In genomic region chrX:64427787-64428186, GRCh38 we compare ENCODE assay signal across 11 cellular contexts. TPM values are rescaled to one million over a fixed set of nuclear protein-coding genes. Genes with fewer than 3 reads are reported as not detected.
DNase-seq lines count a peak whose midpoint lies in the region; ATAC-seq and TF ChIP-seq lines count a peak whose summit lies in the region.
"Had no signal": no experiment of that assay in that cellular context is flagged by ENCODE, and none has a peak within 500 bp of the region (broad histone marks: within the 10 kb centered on the region; RNA-seq: fewer than 3 reads in every experiment).

No MANE protein-coding gene starts in this region.

- DNase-seq in activated CD8-positive, alpha-beta memory T cell treated with anti-CD3 and anti-CD28 coated beads, Interleukin-2, amount 10 ng/mL, durations not matched to agents 7 days and 5 days = peak; percentile 41
- DNase-seq in activated CD8-positive, alpha-beta memory T cell treated with anti-CD3 and anti-CD28 coated beads, Interleukin-2, amount 50 U/mL, for 48 hours = no peak
- DNase-seq in psoas muscle = no peak
- DNase-seq in breast epithelium (ENCODE audit: low spot score in 2 of 2) = no peak
- no peak for DNase-seq in mesenteric fat pad (ENCODE audit: low spot score)
- DNase-seq: EL, left lung had no signal

- H3K4me3 Mint-ChIP-seq in activated CD8-positive, alpha-beta memory T cell treated with anti-CD3 and anti-CD28 coated beads, Interleukin-2, amount 10 ng/mL, durations not matched to agents 7 days and 5 days = no peak overlapping the region
- no peak overlapping the region for H3K4me3 Mint-ChIP-seq in stimulated activated memory B cell treated with anti-CD40 and anti-IgM and Interleukin-4, amounts not matched to agents 10 μg/mL and 1 μg/mL and 100 μg/mL, for 72 hours

- intact Hi-C loops in psoas muscle (cut with DNase I) (no loop called here), breast epithelium (cut with DNase I; ENCODE audit: low total_unique reads) (no loop called here)

- H3K4me3 ChIP-seq in psoas muscle (no peak overlapping the region), breast epithelium (no peak overlapping the region)
- H3K4me3 ChIP-seq: A549, left lung had no signal

- H3K36me3 Mint-ChIP-seq in activated CD8-positive, alpha-beta memory T cell treated with anti-CD3 and anti-CD28 coated beads, Interleukin-2, amount 10 ng/mL, durations not matched to agents 7 days and 5 days = no peaks in the 10 kb centered on the region
- H3K36me3 Mint-ChIP-seq in stimulated activated memory B cell treated with anti-CD40 and anti-IgM and Interleukin-4, amounts not matched to agents 10 μg/mL and 1 μg/mL and 100 μg/mL, for 72 hours = no peaks in the 10 kb centered on the region

- peaks cover 0 to 10% (median 0%) of the 10 kb centered on the region in 3 donors for H3K27me3 ChIP-seq in psoas muscle (ENCODE audit: insufficient read depth in 3 of 3, low read length in 2 of 3)
- peaks cover 0 to 6% of the 10 kb centered on the region in 2 donors for H3K27me3 ChIP-seq in breast epithelium
- H3K27me3 ChIP-seq: left lung had no signal

- no peaks in the 10 kb centered on the region for H3K27me3 Mint-ChIP-seq in activated CD8-positive, alpha-beta memory T cell treated with anti-CD3 and anti-CD28 coated beads, Interleukin-2, amount 10 ng/mL, durations not matched to agents 7 days and 5 days
- no peaks in the 10 kb centered on the region for H3K27me3 Mint-ChIP-seq in stimulated activated memory B cell treated with anti-CD40 and anti-IgM and Interleukin-4, amounts not matched to agents 10 μg/mL and 1 μg/mL and 100 μg/mL, for 72 hours

- no peak overlapping the region for H3K27ac ChIP-seq in psoas muscle
- H3K27ac ChIP-seq in breast epithelium = no peak overlapping the region
- H3K27ac ChIP-seq: A549, left lung had no signal

- CTCF ChIA-PET in activated CD8-positive, alpha-beta memory T cell treated with anti-CD3 and anti-CD28 coated beads, Interleukin-2, amount 10 ng/mL, durations not matched to agents 7 days and 5 days (lab: Charles Lee) = no interaction called here

- ATAC-seq in activated CD8-positive, alpha-beta memory T cell treated with anti-CD3 and anti-CD28 coated beads, Interleukin-2, amount 10 ng/mL, durations not matched to agents 7 days and 5 days = peak; percentile 47
- ATAC-seq in GM21786 (IDR thresholded peaks at IDR 0.05; ENCODE audit: unreplicated experiment) (peak; percentile 90), HG03280 (IDR thresholded peaks at IDR 0.05; ENCODE audit: unreplicated experiment) (peak; percentile 89), psoas muscle (no peak)
- ATAC-seq in stimulated activated memory B cell treated with anti-CD40 and anti-IgM and Interleukin-4, amounts not matched to agents 10 μg/mL and 1 μg/mL and 100 μg/mL, for 72 hours = peak; percentile 88
- ATAC-seq: A549, left lung had no signal

- no peaks in the 10 kb centered on the region for H3K9me3 ChIP-seq in psoas muscle
- peaks cover 0 to 4% of the 10 kb centered on the region in 2 donors for H3K9me3 ChIP-seq in breast epithelium
- H3K9me3 ChIP-seq: A549 had no signal

- H3K36me3 ChIP-seq in psoas muscle (ENCODE audit: insufficient read depth in 1 of 2, low read depth in 1 of 2) (no peaks in the 10 kb centered on the region), breast epithelium (no peaks in the 10 kb centered on the region)
- H3K36me3 ChIP-seq: left lung had no signal

- no peak for TF ChIP-seq POLR2A in breast epithelium (IDR thresholded peaks at IDR 0.05)

- 23 to 51% (median 38%) methylated on average over 2 of the region's 2 CpGs for WGBS in psoas muscle, 3 donors

- H3K9me3 Mint-ChIP-seq in activated CD8-positive, alpha-beta memory T cell treated with anti-CD3 and anti-CD28 coated beads, Interleukin-2, amount 10 ng/mL, durations not matched to agents 7 days and 5 days (ENCODE audit: low read depth) = no peaks in the 10 kb centered on the region
- H3K9me3 Mint-ChIP-seq in stimulated activated memory B cell treated with anti-CD40 and anti-IgM and Interleukin-4, amounts not matched to agents 10 μg/mL and 1 μg/mL and 100 μg/mL, for 72 hours = no peaks in the 10 kb centered on the region

- H3K27ac Mint-ChIP-seq in activated CD8-positive, alpha-beta memory T cell treated with anti-CD3 and anti-CD28 coated beads, Interleukin-2, amount 10 ng/mL, durations not matched to agents 7 days and 5 days = no peak overlapping the region
- H3K27ac Mint-ChIP-seq in stimulated activated memory B cell treated with anti-CD40 and anti-IgM and Interleukin-4, amounts not matched to agents 10 μg/mL and 1 μg/mL and 100 μg/mL, for 72 hours = peak overlapping the region; percentile 91

- peaks cover 6% of the 10 kb centered on the region for H3K4me1 Mint-ChIP-seq in activated CD8-positive, alpha-beta memory T cell treated with anti-CD3 and anti-CD28 coated beads, Interleukin-2, amount 10 ng/mL, durations not matched to agents 7 days and 5 days
- peaks cover 11% of the 10 kb centered on the region for H3K4me1 Mint-ChIP-seq in stimulated activated memory B cell treated with anti-CD40 and anti-IgM and Interleukin-4, amounts not matched to agents 10 μg/mL and 1 μg/mL and 100 μg/mL, for 72 hours

- TF ChIP-seq CTCF in psoas muscle (IDR thresholded peaks at IDR 0.05) = no peak
- no peak for TF ChIP-seq CTCF in breast epithelium (IDR thresholded peaks at IDR 0.05)

- H3K4me1 ChIP-seq in psoas muscle (no peaks in the 10 kb centered on the region), breast epithelium (no peaks in the 10 kb centered on the region)
- H3K4me1 ChIP-seq: A549, left lung had no signal

RNA-seq across cellular contexts. Expression of gene MTMR8, which starts 32.5 kb away (rescaled TPM):
- total RNA-seq in activated CD8-positive, alpha-beta memory T cell treated with anti-CD3 and anti-CD28 coated beads, Interleukin-2, amount 10 ng/mL, durations not matched to agents 7 days and 5 days = 1 to 10 TPM; 4.5 to 4.6 TPM
- under 1 TPM; 0.25 to 0.71 (median 0.50) TPM for total RNA-seq in psoas muscle
- under 1 TPM; 0.10 to 0.21 (median 0.13) TPM for polyA plus RNA-seq in psoas muscle
- total RNA-seq in breast epithelium = 1 to 10 TPM in 2 of 3 donors, under 1 TPM in 1; 0.96 to 3.6 (median 2.2) TPM
- total RNA-seq in mesenteric fat pad = 2.5 TPM

Comparison
In these comparisons a context has a peak if more than half of its experiments do, and no peak if none do; other contexts are left out.
1. ATAC-seq: peak in activated CD8-positive, alpha-beta memory T cell treated with anti-CD3 and anti-CD28 coated beads, Interleukin-2, amount 10 ng/mL, durations not matched to agents 7 days and 5 days (single experiment), GM21786 (single experiment), HG03280 (single experiment) and stimulated activated memory B cell treated with anti-CD40 and anti-IgM and Interleukin-4, amounts not matched to agents 10 μg/mL and 1 μg/mL and 100 μg/mL, for 72 hours (single experiment); none in psoas muscle (0 of 4).